ENCODE assay signal across 1 cellular context in genomic region chr11:134139303-134139872, GRCh38.
TF ChIP-seq lines count a peak whose summit lies in the region.

No MANE protein-coding gene starts in this region.

TF ChIP-seq in HCT116, 20 proteins besides CTCF, POLR2A, EP300 and RAD21 (continued from another document):
- TF ChIP-seq REST (IDR thresholded peaks at IDR 0.05; ENCODE audit: low read depth), result no peak
- TF ChIP-seq, protein P1, sequence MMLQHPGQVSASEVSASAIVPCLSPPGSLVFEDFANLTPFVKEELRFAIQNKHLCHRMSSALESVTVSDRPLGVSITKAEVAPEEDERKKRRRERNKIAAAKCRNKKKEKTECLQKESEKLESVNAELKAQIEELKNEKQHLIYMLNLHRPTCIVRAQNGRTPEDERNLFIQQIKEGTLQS (IDR thresholded peaks at IDR 0.05), result no peak
TF ChIP-seq in HCT116: peak in this region for 0.
